In genomic region chr14:23009939-23010718, GRCh38 we compare ENCODE assay signal across 8 cellular contexts. TPM values are rescaled to one million over a fixed set of nuclear protein-coding genes. Genes with fewer than 3 reads are reported as not detected.
DNase-seq lines count a peak whose midpoint lies in the region; ATAC-seq and TF ChIP-seq lines count a peak whose summit lies in the region.

A gene with protein sequence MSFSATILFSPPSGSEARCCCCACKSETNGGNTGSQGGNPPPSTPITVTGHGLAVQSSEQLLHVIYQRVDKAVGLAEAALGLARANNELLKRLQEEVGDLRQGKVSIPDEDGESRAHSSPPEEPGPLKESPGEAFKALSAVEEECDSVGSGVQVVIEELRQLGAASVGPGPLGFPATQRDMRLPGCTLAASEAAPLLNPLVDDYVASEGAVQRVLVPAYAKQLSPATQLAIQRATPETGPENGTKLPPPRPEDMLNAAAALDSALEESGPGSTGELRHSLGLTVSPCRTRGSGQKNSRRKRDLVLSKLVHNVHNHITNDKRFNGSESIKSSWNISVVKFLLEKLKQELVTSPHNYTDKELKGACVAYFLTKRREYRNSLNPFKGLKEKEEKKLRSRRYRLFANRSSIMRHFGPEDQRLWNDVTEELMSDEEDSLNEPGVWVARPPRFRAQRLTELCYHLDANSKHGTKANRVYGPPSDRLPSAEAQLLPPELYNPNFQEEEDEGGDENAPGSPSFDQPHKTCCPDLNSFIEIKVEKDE (minus strand): TSS chr14:23010143. CDS start chr14:22999023, 11,120 bp downstream.

- no peaks in the 10 kb centered on the region for H3K27me3 ChIP-seq in dorsolateral prefrontal cortex

- DNase-seq in EH (ENCODE audit: low read depth): peak; percentile 70
- DNase-seq in NCI-H69 (lab: John Stamatoyannopoulos, UW): peak; percentile 92
- peak; percentile 68 to 73 for DNase-seq in activated CD4-positive, alpha-beta T cell treated with anti-CD3 and anti-CD28 coated beads, Interleukin-2, amount 50 U/mL, for 4 hours
- peak; percentile 59 to 84 (median 76) for DNase-seq in dorsolateral prefrontal cortex
- peak; percentile 71 to 97 for DNase-seq in lower leg skin (ENCODE audit: low spot score in 2 of 2)
- DNase-seq in stimulated activated CD4-positive, alpha-beta T cell treated with anti-CD3 and anti-CD28 coated beads, Interleukin-4, amount 100 ng/mL, for 4 hours: peak; percentile 76 to 84

- TF ChIP-seq CTCF in dorsolateral prefrontal cortex (IDR thresholded peaks at IDR 0.05 in 54 of 56, conservative IDR thresholded peaks at IDR 0.05 in 2 of 56; ENCODE audit: low read depth in 1 of 56, partially characterized antibody in 56 of 56) (peak in 4 of 56 donors; percentile 8 to 40 (median 16)), lower leg skin (IDR thresholded peaks at IDR 0.05) (no peak)

- H3K4me3 ChIP-seq in dorsolateral prefrontal cortex: peak within 1 kb of the TSS; percentile 29 to 73 (median 62)
- peak within 1 kb of the TSS; percentile 28 for H3K4me3 ChIP-seq in lower leg skin (ENCODE audit: low read depth, poor library complexity, severe bottlenecking)

- ATAC-seq in HG03175 (IDR thresholded peaks at IDR 0.05; ENCODE audit: unreplicated experiment) (peak; percentile 35), GM18870 (IDR thresholded peaks at IDR 0.05; ENCODE audit: unreplicated experiment) (no peak)

- peak within 1 kb of the TSS; percentile 7 to 99 (median 84) for H3K27ac ChIP-seq in dorsolateral prefrontal cortex

- WGBS in lower leg skin, 2 donors: 1 to 2% methylated on average over 40 of the region's 40 CpGs

- intact Hi-C loops in dorsolateral prefrontal cortex (cut with DNase I) (no loop called here), lower leg skin (cut with DNase I; ENCODE audit: low total_unique reads) (no loop called here)

- no peak for TF ChIP-seq POLR2A in lower leg skin (IDR thresholded peaks at IDR 0.05)

RNA-seq across cellular contexts. Expression of the gene that starts here (rescaled TPM):
- 10 to 100 TPM in 12 of 120 experiments, 1 to 10 TPM in 108; 2.6 to 11.8 (median 6.5) TPM for total RNA-seq in dorsolateral prefrontal cortex
- 10 to 100 TPM; 16.9 to 29.6 (median 23.2) TPM for total RNA-seq in lower leg skin
